In genomic region chr9:136792321-136793062, GRCh38 we compare ENCODE assay signal across 8 cellular contexts. TPM values are rescaled to one million over a fixed set of nuclear protein-coding genes. Genes with fewer than 3 reads are reported as not detected.
DNase-seq lines count a peak whose midpoint lies in the region; FAIRE-seq and TF ChIP-seq lines count a peak whose summit lies in the region.
"Had no signal": no experiment of that assay in that cellular context is flagged by ENCODE, and none has a peak within 500 bp of the region (broad histone marks: within the 10 kb centered on the region; RNA-seq: fewer than 3 reads in every experiment).

No MANE protein-coding gene starts in this region.

- no peaks in the 10 kb centered on the region for H3K9me3 ChIP-seq in small intestine (ENCODE audit: control insufficient read depth, low read depth)

- H3K4me3 ChIP-seq in fibroblast of villous mesenchyme (ENCODE audit: low read depth, low read length) (peak overlapping the region; percentile 96), small intestine (ENCODE audit: low read depth in 1 of 2, low read length in 2 of 2) (peak overlapping the region in 1 of 2 donors; percentile 65)

- FAIRE-seq in small intestine (lab: Jason Lieb, UNC): no peak
- FAIRE-seq in GM19239 (lab: Jason Lieb, UNC): no peak

- WGBS in small intestine, 3 donors: 47 to 66% (median 53%) methylated on average over 15 of the region's 15 CpGs

- peak overlapping the region; percentile 7; the same call in 1 of the 2 replicates for H3K27ac Mint-ChIP-seq in HFFc6

- no peaks in the 10 kb centered on the region for H3K9me3 Mint-ChIP-seq in HFFc6

- H3K36me3 ChIP-seq in small intestine (ENCODE audit: control insufficient read depth in 2 of 2, insufficient read depth in 2 of 2, low read length in 2 of 2): no peaks in the 10 kb centered on the region

- TF ChIP-seq CTCF in HFFc6 (IDR thresholded peaks at IDR 0.05) (no peak), VCaP (conservative IDR thresholded peaks at IDR 0.05) (no peak), fibroblast of villous mesenchyme (IDR thresholded peaks at IDR 0.05; ENCODE audit: insufficient read depth, low read depth, low read length) (no peak)

- DNase-seq in HFFc6 (no peak), fibroblast of villous mesenchyme (ENCODE audit: low read depth) (no peak), small intestine (no peak), GM19239 (ENCODE audit: insufficient read length, low spot score) (no peak), HuH-7 (ENCODE audit: low spot score) (no peak)
- no peak for DNase-seq in effector CD4-positive, alpha-beta T cell

- no peaks in the 10 kb centered on the region for H3K27me3 ChIP-seq in small intestine (ENCODE audit: control insufficient read depth in 2 of 2, insufficient read depth in 2 of 2, low read length in 2 of 2)

- peak overlapping the region; percentile 100 for H3K27ac ChIP-seq in VCaP
- peak overlapping the region; percentile 34 to 95 for H3K27ac ChIP-seq in small intestine (ENCODE audit: low read depth in 1 of 2, low read length in 1 of 2)

- peak overlapping the region; percentile 86 for H3K4me3 Mint-ChIP-seq in HFFc6

- H3K36me3 Mint-ChIP-seq in HFFc6 (ENCODE audit: low read depth): peaks cover 5% of the 10 kb centered on the region

- H3K27me3 Mint-ChIP-seq in HFFc6 (ENCODE audit: insufficient read depth): peaks cover 12% of the 10 kb centered on the region

- no peaks in the 10 kb centered on the region for H3K4me1 ChIP-seq in small intestine (ENCODE audit: control insufficient read depth in 2 of 2, insufficient read depth in 1 of 2, low read depth in 1 of 2, low read length in 1 of 2)

- peaks cover 46% of the 10 kb centered on the region for H3K4me1 Mint-ChIP-seq in HFFc6 (ENCODE audit: low read depth)

RNA-seq across cellular contexts. Expression of gene TMEM141, which starts 1.3 kb away (rescaled TPM):
- total RNA-seq in HFFc6 (2021; fragmentation: NEBNext Ultra II Directional; extraction: Animal tissue kit (Norgen Biotek cat#: 25700)): 10 to 100 TPM; 46.1 to 62.2 (median 52.6) TPM
- total RNA-seq in fibroblast of villous mesenchyme: 33.5 and 39.7 TPM in 2 replicates
- 100 to 1,000 TPM; 148 to 212 (median 176) TPM for polyA plus RNA-seq in small intestine

RNA-seq across cellular contexts. Expression of gene CCDC183, which starts 3.6 kb away (rescaled TPM):
- under 1 TPM; 0.25 to 0.87 (median 0.34) TPM for total RNA-seq in HFFc6 (2021; fragmentation: NEBNext Ultra II Directional; extraction: Animal tissue kit (Norgen Biotek cat#: 25700))
- total RNA-seq in fibroblast of villous mesenchyme: 0.32 and 0.43 TPM in 2 replicates
- 1 to 10 TPM in 2 of 3 donors, under 1 TPM in 1; 0.40 to 2.7 (median 1.6) TPM for polyA plus RNA-seq in small intestine

RNA-seq across cellular contexts. Expression of gene RABL6, which starts 15.3 kb away (rescaled TPM):
- 10 to 100 TPM; 77.8 to 87.7 (median 84.0) TPM for total RNA-seq in HFFc6 (2021; fragmentation: NEBNext Ultra II Directional; extraction: Animal tissue kit (Norgen Biotek cat#: 25700))
- total RNA-seq in fibroblast of villous mesenchyme: 69.6 and 72.1 TPM in 2 replicates
- polyA plus RNA-seq in small intestine: 10 to 100 TPM; 75.5 to 88.1 (median 76.5) TPM

RNA-seq across cellular contexts. Expression of gene LCN15, which starts 28.2 kb away (rescaled TPM):
- not detected for total RNA-seq in HFFc6 (2021; fragmentation: NEBNext Ultra II Directional; extraction: Animal tissue kit (Norgen Biotek cat#: 25700))
- total RNA-seq in fibroblast of villous mesenchyme: not detected in 2 replicates
- polyA plus RNA-seq in small intestine: 10 to 100 TPM in 1 of 3 donors, 1 to 10 TPM in 1, under 1 TPM in 1; 0.46 to 12.7 (median 4.9) TPM
- total RNA-seq: T-helper 1 cell treated with Interleukin-12 subunit alpha and Interleukin-12 subunit beta and Interleukin-4 antibody, amounts not matched to agents 30 ng/mL and 1 ng/mL, for 36 hours had no signal

RNA-seq across cellular contexts. Expression of gene LCN8, which starts 34.4 kb away (rescaled TPM):
- total RNA-seq in HFFc6 (2021; fragmentation: NEBNext Ultra II Directional; extraction: Animal tissue kit (Norgen Biotek cat#: 25700)): not detected
- not detected in 2 replicates for total RNA-seq in fibroblast of villous mesenchyme
- polyA plus RNA-seq in small intestine: not detected
- total RNA-seq: T-helper 1 cell treated with Interleukin-12 subunit alpha and Interleukin-12 subunit beta and Interleukin-4 antibody, amounts not matched to agents 30 ng/mL and 1 ng/mL, for 36 hours had no signal
